In the genomic region with DNA sequence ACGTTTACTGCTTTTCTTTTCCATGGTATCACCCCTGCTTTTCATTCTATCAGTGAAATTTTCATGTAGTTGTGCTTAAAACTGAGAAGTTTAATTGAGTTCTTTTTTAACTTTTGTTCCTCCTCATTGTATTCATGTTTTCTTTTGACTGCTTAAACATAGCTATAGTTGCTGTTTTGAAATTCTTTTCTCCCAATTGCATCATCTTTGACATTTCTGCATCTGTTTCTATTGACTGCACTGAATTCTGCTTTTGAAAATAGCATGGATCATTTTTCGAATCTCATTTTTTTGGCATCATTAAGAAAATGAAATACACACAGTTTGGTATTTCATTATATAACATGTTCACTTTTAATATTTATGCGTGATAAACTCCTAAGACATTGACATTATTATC, we compare ENCODE assay signal across 1 cellular context.
TF ChIP-seq lines count a peak whose summit lies in the region.

No MANE protein-coding gene starts in this region.

TF ChIP-seq in GM23338, 12 proteins besides CTCF, POLR2A, EP300 and RAD21 (continued from another document):
- TF ChIP-seq ZNF462 (CRISPR knock-in tag; IDR thresholded peaks at IDR 0.05) = no peak
- no peak for TF ChIP-seq POLR2AphosphoS5 (IDR thresholded peaks at IDR 0.05; ENCODE audit: low read depth)
- TF ChIP-seq STAT1 (IDR thresholded peaks at IDR 0.05; ENCODE audit: unreplicated experiment) = no peak
- TF ChIP-seq JUNB (IDR thresholded peaks at IDR 0.05; ENCODE audit: unreplicated experiment) = no peak
- TF ChIP-seq NANOG (IDR thresholded peaks at IDR 0.05; ENCODE audit: borderline replicate concordance) = no peak
